In the genomic region with DNA sequence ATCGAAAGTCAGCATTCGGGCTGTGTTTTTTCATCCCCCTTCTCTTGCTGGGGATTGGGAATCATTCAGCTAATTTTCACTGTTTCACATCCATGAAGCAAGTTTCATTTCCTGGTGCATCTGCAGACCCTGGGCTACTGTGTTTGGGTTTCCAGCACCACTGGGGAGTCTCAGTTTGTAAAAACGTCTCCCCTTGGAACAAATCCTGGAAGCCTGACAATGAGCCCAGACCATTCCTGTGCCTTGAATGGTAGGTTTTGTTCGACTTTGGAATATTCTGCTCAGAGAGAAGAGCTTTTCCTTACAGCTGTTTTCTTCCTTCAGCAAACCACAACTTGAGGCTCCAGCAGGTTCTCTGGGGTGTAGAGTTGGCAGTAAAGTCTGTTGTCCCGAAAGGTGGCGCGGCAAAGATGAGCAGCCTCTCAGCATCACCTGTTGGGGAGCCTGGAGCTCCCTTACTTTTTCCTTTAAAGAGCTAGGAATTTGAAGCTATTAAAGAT, we compare ENCODE assay signal across 10 cellular contexts.
DNase-seq lines count a peak whose midpoint lies in the region; ATAC-seq and TF ChIP-seq lines count a peak whose summit lies in the region.
"Had no signal": no experiment of that assay in that cellular context is flagged by ENCODE, and none has a peak within 500 bp of the region (broad histone marks: within the 10 kb centered on the region; RNA-seq: fewer than 3 reads in every experiment).

No MANE protein-coding gene starts in this region.

- H3K4me3 ChIP-seq in ectodermal cell (ENCODE audit: insufficient read depth, low read depth, low read length) (no peak overlapping the region), upper lobe of left lung (peak overlapping the region in 2 of 4 donors; percentile 22 to 33)
- H3K4me3 ChIP-seq: A549 had no signal

- peak overlapping the region; percentile 73 for H3K27ac Mint-ChIP-seq in activated CD4-positive, alpha-beta T cell treated with anti-CD3 and anti-CD28 coated beads, Interleukin-2, amount 10 ng/mL, durations not matched to agents 7 days and 5 days
- H3K27ac Mint-ChIP-seq in natural killer cell, result peak overlapping the region; percentile 53 to 88

- H3K27ac ChIP-seq in ectodermal cell (ENCODE audit: insufficient read depth, low read depth, low read length, poor library complexity, severe bottlenecking), result peak overlapping the region; percentile 90
- H3K27ac ChIP-seq in upper lobe of left lung, result peak overlapping the region; percentile 62 to 74 (median 68)

- no peak for TF ChIP-seq POLR2A in upper lobe of left lung (IDR thresholded peaks at IDR 0.05)

- H3K4me3 Mint-ChIP-seq in activated CD4-positive, alpha-beta T cell treated with anti-CD3 and anti-CD28 coated beads, Interleukin-2, amount 10 ng/mL, durations not matched to agents 7 days and 5 days, result peak overlapping the region; percentile 45
- H3K4me3 Mint-ChIP-seq in natural killer cell, result peak overlapping the region; percentile 65

- no peak for TF ChIP-seq EP300 in upper lobe of left lung (IDR thresholded peaks at IDR 0.05)

- ATAC-seq in natural killer cell, result no peak
- ATAC-seq in upper lobe of left lung (ENCODE audit: low FRiP score in 2 of 2), result no peak
- no peak for ATAC-seq in HG03520 (IDR thresholded peaks at IDR 0.05; ENCODE audit: unreplicated experiment)
- ATAC-seq: A549 had no signal

- peaks cover 7% of the 10 kb centered on the region for H3K4me1 Mint-ChIP-seq in activated CD4-positive, alpha-beta T cell treated with anti-CD3 and anti-CD28 coated beads, Interleukin-2, amount 10 ng/mL, durations not matched to agents 7 days and 5 days
- H3K4me1 Mint-ChIP-seq in natural killer cell, result peaks cover 19 to 22% of the 10 kb centered on the region in 2 donors

- POLR2A ChIA-PET in activated CD4-positive, alpha-beta T cell treated with anti-CD3 and anti-CD28 coated beads, Interleukin-2, amount 10 ng/mL, durations not matched to agents 7 days and 5 days (lab: Charles Lee), result no interaction called here

- no peak for DNase-seq in activated CD4-positive, alpha-beta T cell treated with anti-CD3 and anti-CD28 coated beads, Interleukin-2, amount 10 ng/mL, durations not matched to agents 7 days and 5 days
- DNase-seq in activated CD4-positive, alpha-beta T cell treated with anti-CD3 and anti-CD28 coated beads for 48 hours, result no peak
- DNase-seq in natural killer cell, result no peak
- no peak for DNase-seq in upper lobe of left lung
- DNase-seq in NCI-H1092 (lab: John Stamatoyannopoulos, UW), result no peak
- DNase-seq in mesenteric fat pad (ENCODE audit: low spot score), result no peak

- H3K27me3 Mint-ChIP-seq in activated CD4-positive, alpha-beta T cell treated with anti-CD3 and anti-CD28 coated beads, Interleukin-2, amount 10 ng/mL, durations not matched to agents 7 days and 5 days, result no peaks in the 10 kb centered on the region
- peaks cover 0 to 5% of the 10 kb centered on the region in 2 donors for H3K27me3 Mint-ChIP-seq in natural killer cell (ENCODE audit: low read depth in 2 of 2)

- no peaks in the 10 kb centered on the region for H3K36me3 Mint-ChIP-seq in activated CD4-positive, alpha-beta T cell treated with anti-CD3 and anti-CD28 coated beads, Interleukin-2, amount 10 ng/mL, durations not matched to agents 7 days and 5 days (ENCODE audit: low read depth)
- no peaks in the 10 kb centered on the region for H3K36me3 Mint-ChIP-seq in natural killer cell

- H3K27me3 ChIP-seq in ectodermal cell (ENCODE audit: control insufficient read depth, insufficient read depth, low read length, poor library complexity, severe bottlenecking) (no peaks in the 10 kb centered on the region), upper lobe of left lung (no peaks in the 10 kb centered on the region)

- H3K4me1 ChIP-seq in ectodermal cell (ENCODE audit: control insufficient read depth, insufficient read depth, low read length) (peaks cover 39% of the 10 kb centered on the region), upper lobe of left lung (peaks cover 0 to 14% (median 9%) of the 10 kb centered on the region in 4 donors)
- H3K4me1 ChIP-seq: A549 had no signal

- CTCF ChIA-PET in activated CD4-positive, alpha-beta T cell treated with anti-CD3 and anti-CD28 coated beads, Interleukin-2, amount 10 ng/mL, durations not matched to agents 7 days and 5 days (lab: Charles Lee), result interaction anchor here (1.0 kb wide), 1 partner anchor 470 kb away, joined by 3 read pairs; the partner anchor contains the start of gene ATP6V1A

- WGBS in ectodermal cell, 2 experiments, result 93% methylated on average over 7 of the region's 7 CpGs
- WGBS in upper lobe of left lung, 2 donors, result 57 to 58% methylated on average over 7 of the region's 7 CpGs

- H3K36me3 ChIP-seq in ectodermal cell (ENCODE audit: control insufficient read depth, insufficient read depth, low read length) (peaks cover 79% of the 10 kb centered on the region), upper lobe of left lung (no peaks in the 10 kb centered on the region)
- H3K36me3 ChIP-seq: WERI-Rb-1 had no signal

- H3K9me3 ChIP-seq in ectodermal cell (ENCODE audit: control insufficient read depth, low read length) (no peaks in the 10 kb centered on the region), upper lobe of left lung (no peaks in the 10 kb centered on the region)
- H3K9me3 ChIP-seq: A549 had no signal

- no peaks in the 10 kb centered on the region for H3K9me3 Mint-ChIP-seq in activated CD4-positive, alpha-beta T cell treated with anti-CD3 and anti-CD28 coated beads, Interleukin-2, amount 10 ng/mL, durations not matched to agents 7 days and 5 days
- H3K9me3 Mint-ChIP-seq in natural killer cell, result no peaks in the 10 kb centered on the region

- no peak for TF ChIP-seq CTCF in natural killer cell (IDR thresholded peaks at IDR 0.05)
- no peak for TF ChIP-seq CTCF in upper lobe of left lung (IDR thresholded peaks at IDR 0.05)

- intact Hi-C loops in natural killer cell (cut with micrococcal nuclease), result no loop called here
